ENCODE assay signal across 6 cellular contexts in genomic region chr11:47259178-47259977, GRCh38.
A peak's percentile ranks its signal among the peaks of the same experiment; 100 is the strongest.
DNase-seq lines count a peak whose midpoint lies in the region; ATAC-seq and TF ChIP-seq lines count a peak whose summit lies in the region.

No MANE protein-coding gene starts in this region.

- DNase-seq in AG09319 (ENCODE audit: extremely low read depth, low read depth) = no peak
- DNase-seq in activated CD8-positive, alpha-beta memory T cell treated with anti-CD3 and anti-CD28 coated beads, Interleukin-2, amount 50 U/mL, for 4 hours = peak; percentile 45
- peak; percentile 37 for DNase-seq in kidney tubule cell (ENCODE audit: low spot score)

- ATAC-seq in HG03103 (IDR thresholded peaks at IDR 0.05; ENCODE audit: low read depth, unreplicated experiment) (peak; percentile 54), HG03520 (IDR thresholded peaks at IDR 0.05; ENCODE audit: unreplicated experiment) (no peak), GM18861 (IDR thresholded peaks at IDR 0.05; ENCODE audit: unreplicated experiment) (no peak)

- TF ChIP-seq CTCF in AG09319 (IDR thresholded peaks at IDR 0.05; ENCODE audit: low read depth, low read length) = peak; percentile 59
